ENCODE assay signal across 1 cellular context in genomic region chr15:89799011-89799924, GRCh38.
A peak's percentile ranks its signal among the peaks of the same experiment; 100 is the strongest.
TF ChIP-seq lines count a peak whose summit lies in the region.

No MANE protein-coding gene starts in this region.

TF ChIP-seq in HepG2, 621 proteins besides CTCF, POLR2A, EP300 and RAD21 (continues in another document):
- TF ChIP-seq ZNF362 (CRISPR knock-in tag; IDR thresholded peaks at IDR 0.05; ENCODE audit: borderline replicate concordance) (no peak), PRDM4 (CRISPR knock-in tag; IDR thresholded peaks at IDR 0.05; ENCODE audit: borderline replicate concordance) (no peak), MTA1 (CRISPR knock-in tag; IDR thresholded peaks at IDR 0.05; ENCODE audit: borderline replicate concordance) (0 out of 2 replicates have a peak, but pooled peaks have one; percentile 15), ISL2 (CRISPR knock-in tag; IDR thresholded peaks at IDR 0.05) (no peak), AGO2 (optimal IDR thresholded peaks at IDR 0.05; ENCODE audit: low read depth, low read length) (peak; percentile 70), ZNF512B (CRISPR knock-in tag; IDR thresholded peaks at IDR 0.05; ENCODE audit: borderline replicate concordance) (no peak), ZNF629 (CRISPR knock-in tag; conservative IDR thresholded peaks at IDR 0.05) (peak; percentile 49), ZNF879 (CRISPR knock-in tag; IDR thresholded peaks at IDR 0.05) (no peak), ZNF382 (CRISPR knock-in tag; IDR thresholded peaks at IDR 0.05; ENCODE audit: borderline replicate concordance) (no peak), PCBP1 (IDR thresholded peaks at IDR 0.05; ENCODE audit: borderline replicate concordance, low read depth, low read length) (no peak), MAFK (conservative IDR thresholded peaks at IDR 0.05 in 1 of 2, IDR thresholded peaks at IDR 0.05 in 1 of 2; ENCODE audit: low read length in 2 of 2) (no peak), ZBTB25 (CRISPR knock-in tag; IDR thresholded peaks at IDR 0.05) (no peak), RBFOX2 (IDR thresholded peaks at IDR 0.05; ENCODE audit: low read depth, low read length) (peak; percentile 42; the same call in 1 of the 2 replicates), ZBTB2 (CRISPR knock-in tag; IDR thresholded peaks at IDR 0.05; ENCODE audit: low read depth) (no peak), ZNF609 (CRISPR knock-in tag; IDR thresholded peaks at IDR 0.05; ENCODE audit: borderline replicate concordance) (no peak), ZNF7 (CRISPR knock-in tag; IDR thresholded peaks at IDR 0.05) (no peak), ETV6 (CRISPR knock-in tag; conservative IDR thresholded peaks at IDR 0.05) (no peak), POLR2AphosphoS5 (IDR thresholded peaks at IDR 0.05; ENCODE audit: low read depth, low read length) (no peak), LRRFIP1 (CRISPR knock-in tag; conservative IDR thresholded peaks at IDR 0.05) (no peak), ARID5B (CRISPR knock-in tag; IDR thresholded peaks at IDR 0.05) (no peak), MZF1 (CRISPR knock-in tag; IDR thresholded peaks at IDR 0.05; ENCODE audit: borderline replicate concordance) (no peak), ZNF841 (CRISPR knock-in tag; IDR thresholded peaks at IDR 0.05; ENCODE audit: borderline replicate concordance) (no peak), PRDM15 (CRISPR knock-in tag; IDR thresholded peaks at IDR 0.05) (no peak), NCOA1 (CRISPR knock-in tag; IDR thresholded peaks at IDR 0.05) (no peak), ZFP36 (IDR thresholded peaks at IDR 0.05; ENCODE audit: borderline replicate concordance, low read depth, low read length, partially characterized antibody) (no peak), BRD4 (CRISPR knock-in tag; IDR thresholded peaks at IDR 0.05) (no peak)
